1 cellular context compared by ENCODE assay signal in the genomic region with DNA sequence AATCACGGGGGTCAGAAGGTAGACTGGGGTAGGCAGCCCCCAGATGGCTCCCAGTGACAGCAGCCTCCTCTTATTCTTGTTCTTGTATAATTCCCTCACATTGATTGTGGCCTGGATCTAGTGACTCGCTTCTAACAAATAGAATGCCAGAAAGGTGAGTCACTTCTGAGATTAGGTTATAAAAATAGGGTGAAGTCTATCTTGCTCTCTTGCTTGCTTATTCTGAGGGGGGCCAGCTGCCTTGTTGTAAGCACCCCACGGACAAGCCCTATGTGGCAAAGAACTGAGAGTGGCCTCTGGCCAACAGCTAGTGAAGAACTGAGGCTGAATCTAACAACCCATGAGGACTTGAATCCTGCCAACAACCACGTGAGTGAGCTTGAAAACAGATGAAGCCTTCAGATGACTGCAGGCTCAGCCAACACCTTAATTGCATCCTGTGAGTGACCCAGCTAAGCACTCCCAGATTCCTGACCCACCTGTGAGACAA.
TF ChIP-seq lines count a peak whose summit lies in the region.

No MANE protein-coding gene starts in this region.

TF ChIP-seq in SK-N-SH, 30 proteins besides CTCF, POLR2A, EP300 and RAD21 (continued from another document):
- TF ChIP-seq, protein P1, sequence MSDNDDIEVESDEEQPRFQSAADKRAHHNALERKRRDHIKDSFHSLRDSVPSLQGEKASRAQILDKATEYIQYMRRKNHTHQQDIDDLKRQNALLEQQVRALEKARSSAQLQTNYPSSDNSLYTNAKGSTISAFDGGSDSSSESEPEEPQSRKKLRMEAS (IDR thresholded peaks at IDR 0.05; ENCODE audit: low read depth), result no peak
- TF ChIP-seq, protein P2, sequence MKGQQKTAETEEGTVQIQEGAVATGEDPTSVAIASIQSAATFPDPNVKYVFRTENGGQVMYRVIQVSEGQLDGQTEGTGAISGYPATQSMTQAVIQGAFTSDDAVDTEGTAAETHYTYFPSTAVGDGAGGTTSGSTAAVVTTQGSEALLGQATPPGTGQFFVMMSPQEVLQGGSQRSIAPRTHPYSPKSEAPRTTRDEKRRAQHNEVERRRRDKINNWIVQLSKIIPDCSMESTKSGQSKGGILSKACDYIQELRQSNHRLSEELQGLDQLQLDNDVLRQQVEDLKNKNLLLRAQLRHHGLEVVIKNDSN (IDR thresholded peaks at IDR 0.05; ENCODE audit: borderline replicate concordance, low read depth), result no peak
- TF ChIP-seq SMC3 (IDR thresholded peaks at IDR 0.05; ENCODE audit: low read depth, low read length), result no peak
TF ChIP-seq in SK-N-SH: peak in this region for 2.
